ENCODE assay signal across 1 cellular context in genomic region chr4:1309261-1310010, GRCh38.
TF ChIP-seq lines count a peak whose summit lies in the region.

No MANE protein-coding gene starts in this region.

TF ChIP-seq in GM12878, 131 proteins besides CTCF, POLR2A, EP300 and RAD21:
- TF ChIP-seq ZBTB40 (IDR thresholded peaks at IDR 0.05; ENCODE audit: borderline replicate concordance): peak; percentile 53; the same call in 1 of the 2 replicates
- TF ChIP-seq, protein P1, sequence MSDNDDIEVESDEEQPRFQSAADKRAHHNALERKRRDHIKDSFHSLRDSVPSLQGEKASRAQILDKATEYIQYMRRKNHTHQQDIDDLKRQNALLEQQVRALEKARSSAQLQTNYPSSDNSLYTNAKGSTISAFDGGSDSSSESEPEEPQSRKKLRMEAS (IDR thresholded peaks at IDR 0.05; ENCODE audit: low read depth, low read length): peak; percentile 51; the same call in 1 of the 2 replicates
- TF ChIP-seq, protein P2, sequence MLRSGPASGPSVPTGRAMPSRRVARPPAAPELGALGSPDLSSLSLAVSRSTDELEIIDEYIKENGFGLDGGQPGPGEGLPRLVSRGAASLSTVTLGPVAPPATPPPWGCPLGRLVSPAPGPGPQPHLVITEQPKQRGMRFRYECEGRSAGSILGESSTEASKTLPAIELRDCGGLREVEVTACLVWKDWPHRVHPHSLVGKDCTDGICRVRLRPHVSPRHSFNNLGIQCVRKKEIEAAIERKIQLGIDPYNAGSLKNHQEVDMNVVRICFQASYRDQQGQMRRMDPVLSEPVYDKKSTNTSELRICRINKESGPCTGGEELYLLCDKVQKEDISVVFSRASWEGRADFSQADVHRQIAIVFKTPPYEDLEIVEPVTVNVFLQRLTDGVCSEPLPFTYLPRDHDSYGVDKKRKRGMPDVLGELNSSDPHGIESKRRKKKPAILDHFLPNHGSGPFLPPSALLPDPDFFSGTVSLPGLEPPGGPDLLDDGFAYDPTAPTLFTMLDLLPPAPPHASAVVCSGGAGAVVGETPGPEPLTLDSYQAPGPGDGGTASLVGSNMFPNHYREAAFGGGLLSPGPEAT (IDR thresholded peaks at IDR 0.05; ENCODE audit: low read depth): no peak
- TF ChIP-seq PML (IDR thresholded peaks at IDR 0.05; ENCODE audit: low read length): no peak
- no peak for TF ChIP-seq HDAC6 (IDR thresholded peaks at IDR 0.05; ENCODE audit: unreplicated experiment)
- TF ChIP-seq KLF5 (IDR thresholded peaks at IDR 0.05; ENCODE audit: partially characterized antibody): no peak
- TF ChIP-seq BHLHE40 (IDR thresholded peaks at IDR 0.05; ENCODE audit: borderline replicate concordance in 1 of 2, low read depth in 2 of 2, low read length in 1 of 2): peak; percentile 90 to 92
- TF ChIP-seq USF1 (IDR thresholded peaks at IDR 0.05; ENCODE audit: borderline replicate concordance, extremely low read length, insufficient read depth, low read depth, low read length): peak; percentile 87
- peak; percentile 59 for TF ChIP-seq USF2 (IDR thresholded peaks at IDR 0.05; ENCODE audit: borderline replicate concordance, low read depth, low read length)
- no peak for TF ChIP-seq JUNB (IDR thresholded peaks at IDR 0.05)
- peak; percentile 10 for TF ChIP-seq RELA (IDR thresholded peaks at IDR 0.05; ENCODE audit: borderline replicate concordance, partially characterized antibody)
- no peak for TF ChIP-seq SREBF2 (IDR thresholded peaks at IDR 0.05; ENCODE audit: low read length)
- peak; percentile 86 for TF ChIP-seq RAD51 (IDR thresholded peaks at IDR 0.05)
- TF ChIP-seq, protein P3, sequence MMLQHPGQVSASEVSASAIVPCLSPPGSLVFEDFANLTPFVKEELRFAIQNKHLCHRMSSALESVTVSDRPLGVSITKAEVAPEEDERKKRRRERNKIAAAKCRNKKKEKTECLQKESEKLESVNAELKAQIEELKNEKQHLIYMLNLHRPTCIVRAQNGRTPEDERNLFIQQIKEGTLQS (IDR thresholded peaks at IDR 0.05; ENCODE audit: borderline replicate concordance, extremely low read depth, low read depth, low read length): peak; percentile 56; the same call in 1 of the 2 replicates
- TF ChIP-seq MXI1 (IDR thresholded peaks at IDR 0.05; ENCODE audit: low read depth, low read length): no peak
- TF ChIP-seq CEBPZ (IDR thresholded peaks at IDR 0.05; ENCODE audit: low read depth, low read length): no peak
- 0 out of 2 replicates have a peak, but pooled peaks have one; percentile 21 for TF ChIP-seq ELK1 (IDR thresholded peaks at IDR 0.05; ENCODE audit: low read depth, low read length)
- no peak for TF ChIP-seq JUND (IDR thresholded peaks at IDR 0.05; ENCODE audit: low read depth, low read length)
- 0 out of 2 replicates have a peak, but pooled peaks have one; percentile 18 for TF ChIP-seq TCF12 (IDR thresholded peaks at IDR 0.05; ENCODE audit: low read depth, low read length)
- no peak for TF ChIP-seq IKZF1 (conservative IDR thresholded peaks at IDR 0.05)
- TF ChIP-seq RB1 (IDR thresholded peaks at IDR 0.05; ENCODE audit: borderline replicate concordance): no peak
- TF ChIP-seq GABPA (IDR thresholded peaks at IDR 0.05; ENCODE audit: low read depth): peak; percentile 74
- TF ChIP-seq KAT2A (conservative IDR thresholded peaks at IDR 0.05; ENCODE audit: control insufficient read depth, low read depth, low read length): no peak
- 0 out of 3 replicates have a peak, but pooled peaks of 1 of the 2 experiments have one; percentile 4 for TF ChIP-seq EGR1 (IDR thresholded peaks at IDR 0.05; ENCODE audit: borderline replicate concordance in 1 of 2, low read depth in 2 of 2, low read length in 2 of 2)
